Comparison of ENCODE assay signal across 1 cellular context in the genomic region with DNA sequence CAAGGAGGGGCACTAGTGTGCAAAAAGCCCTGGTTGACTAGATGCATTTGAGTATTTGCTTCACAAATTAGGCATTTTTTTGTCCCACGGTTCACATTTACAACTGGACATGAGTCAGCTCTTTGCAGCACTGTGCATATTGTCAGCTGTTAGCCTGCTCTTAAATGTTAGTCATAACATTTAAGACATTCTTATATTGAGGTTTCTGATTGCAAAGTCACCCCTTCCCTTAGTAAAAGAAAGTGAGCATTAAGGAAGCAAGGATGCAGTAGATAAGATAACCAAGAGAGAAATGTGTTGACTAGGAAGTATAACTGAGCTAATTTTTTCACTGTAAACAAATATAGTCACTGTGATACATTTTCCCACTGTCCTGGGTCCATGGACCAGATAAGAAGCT.
TF ChIP-seq lines count a peak whose summit lies in the region.

No MANE protein-coding gene starts in this region.

TF ChIP-seq in GM23338, 12 proteins besides CTCF, POLR2A, EP300 and RAD21:
- TF ChIP-seq, protein P1, sequence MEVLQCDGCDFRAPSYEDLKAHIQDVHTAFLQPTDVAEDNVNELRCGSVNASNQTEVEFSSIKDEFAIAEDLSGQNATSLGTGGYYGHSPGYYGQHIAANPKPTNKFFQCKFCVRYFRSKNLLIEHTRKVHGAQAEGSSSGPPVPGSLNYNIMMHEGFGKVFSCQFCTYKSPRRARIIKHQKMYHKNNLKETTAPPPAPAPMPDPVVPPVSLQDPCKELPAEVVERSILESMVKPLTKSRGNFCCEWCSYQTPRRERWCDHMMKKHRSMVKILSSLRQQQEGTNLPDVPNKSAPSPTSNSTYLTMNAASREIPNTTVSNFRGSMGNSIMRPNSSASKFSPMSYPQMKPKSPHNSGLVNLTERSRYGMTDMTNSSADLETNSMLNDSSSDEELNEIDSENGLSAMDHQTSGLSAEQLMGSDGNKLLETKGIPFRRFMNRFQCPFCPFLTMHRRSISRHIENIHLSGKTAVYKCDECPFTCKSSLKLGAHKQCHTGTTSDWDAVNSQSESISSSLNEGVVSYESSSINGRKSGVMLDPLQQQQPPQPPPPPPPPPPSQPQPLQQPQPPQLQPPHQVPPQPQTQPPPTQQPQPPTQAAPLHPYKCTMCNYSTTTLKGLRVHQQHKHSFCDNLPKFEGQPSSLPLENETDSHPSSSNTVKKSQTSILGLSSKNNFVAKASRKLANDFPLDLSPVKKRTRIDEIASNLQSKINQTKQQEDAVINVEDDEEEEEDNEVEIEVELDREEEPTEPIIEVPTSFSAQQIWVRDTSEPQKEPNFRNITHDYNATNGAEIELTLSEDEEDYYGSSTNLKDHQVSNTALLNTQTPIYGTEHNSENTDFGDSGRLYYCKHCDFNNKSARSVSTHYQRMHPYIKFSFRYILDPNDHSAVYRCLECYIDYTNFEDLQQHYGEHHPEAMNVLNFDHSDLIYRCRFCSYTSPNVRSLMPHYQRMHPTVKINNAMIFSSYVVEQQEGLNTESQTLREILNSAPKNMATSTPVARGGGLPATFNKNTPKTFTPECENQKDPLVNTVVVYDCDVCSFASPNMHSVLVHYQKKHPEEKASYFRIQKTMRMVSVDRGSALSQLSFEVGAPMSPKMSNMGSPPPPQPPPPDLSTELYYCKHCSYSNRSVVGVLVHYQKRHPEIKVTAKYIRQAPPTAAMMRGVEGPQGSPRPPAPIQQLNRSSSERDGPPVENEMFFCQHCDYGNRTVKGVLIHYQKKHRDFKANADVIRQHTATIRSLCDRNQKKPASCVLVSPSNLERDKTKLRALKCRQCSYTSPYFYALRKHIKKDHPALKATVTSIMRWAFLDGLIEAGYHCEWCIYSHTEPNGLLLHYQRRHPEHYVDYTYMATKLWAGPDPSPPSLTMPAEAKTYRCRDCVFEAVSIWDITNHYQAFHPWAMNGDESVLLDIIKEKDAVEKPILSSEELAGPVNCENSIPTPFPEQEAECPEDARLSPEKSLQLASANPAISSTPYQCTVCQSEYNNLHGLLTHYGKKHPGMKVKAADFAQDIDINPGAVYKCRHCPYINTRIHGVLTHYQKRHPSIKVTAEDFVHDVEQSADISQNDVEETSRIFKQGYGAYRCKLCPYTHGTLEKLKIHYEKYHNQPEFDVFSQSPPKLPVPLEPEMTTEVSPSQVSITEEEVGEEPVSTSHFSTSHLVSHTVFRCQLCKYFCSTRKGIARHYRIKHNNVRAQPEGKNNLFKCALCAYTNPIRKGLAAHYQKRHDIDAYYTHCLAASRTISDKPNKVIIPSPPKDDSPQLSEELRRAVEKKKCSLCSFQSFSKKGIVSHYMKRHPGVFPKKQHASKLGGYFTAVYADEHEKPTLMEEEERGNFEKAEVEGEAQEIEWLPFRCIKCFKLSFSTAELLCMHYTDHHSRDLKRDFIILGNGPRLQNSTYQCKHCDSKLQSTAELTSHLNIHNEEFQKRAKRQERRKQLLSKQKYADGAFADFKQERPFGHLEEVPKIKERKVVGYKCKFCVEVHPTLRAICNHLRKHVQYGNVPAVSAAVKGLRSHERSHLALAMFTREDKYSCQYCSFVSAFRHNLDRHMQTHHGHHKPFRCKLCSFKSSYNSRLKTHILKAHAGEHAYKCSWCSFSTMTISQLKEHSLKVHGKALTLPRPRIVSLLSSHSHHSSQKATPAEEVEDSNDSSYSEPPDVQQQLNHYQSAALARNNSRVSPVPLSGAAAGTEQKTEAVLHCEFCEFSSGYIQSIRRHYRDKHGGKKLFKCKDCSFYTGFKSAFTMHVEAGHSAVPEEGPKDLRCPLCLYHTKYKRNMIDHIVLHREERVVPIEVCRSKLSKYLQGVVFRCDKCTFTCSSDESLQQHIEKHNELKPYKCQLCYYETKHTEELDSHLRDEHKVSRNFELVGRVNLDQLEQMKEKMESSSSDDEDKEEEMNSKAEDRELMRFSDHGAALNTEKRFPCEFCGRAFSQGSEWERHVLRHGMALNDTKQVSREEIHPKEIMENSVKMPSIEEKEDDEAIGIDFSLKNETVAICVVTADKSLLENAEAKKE (CRISPR knock-in tag; IDR thresholded peaks at IDR 0.05): no peak
- TF ChIP-seq CREB1 (CRISPR knock-in tag; IDR thresholded peaks at IDR 0.05; ENCODE audit: low read depth) (no peak), NANOG (IDR thresholded peaks at IDR 0.05; ENCODE audit: borderline replicate concordance) (no peak), EZH2 (IDR thresholded peaks at IDR 0.05; ENCODE audit: low read depth, unreplicated experiment) (no peak), ZNF331 (CRISPR knock-in tag; IDR thresholded peaks at IDR 0.05; ENCODE audit: low read depth) (no peak), JUNB (IDR thresholded peaks at IDR 0.05; ENCODE audit: unreplicated experiment) (no peak), POLR2AphosphoS5 (IDR thresholded peaks at IDR 0.05; ENCODE audit: low read depth) (no peak)
- TF ChIP-seq, protein P2, sequence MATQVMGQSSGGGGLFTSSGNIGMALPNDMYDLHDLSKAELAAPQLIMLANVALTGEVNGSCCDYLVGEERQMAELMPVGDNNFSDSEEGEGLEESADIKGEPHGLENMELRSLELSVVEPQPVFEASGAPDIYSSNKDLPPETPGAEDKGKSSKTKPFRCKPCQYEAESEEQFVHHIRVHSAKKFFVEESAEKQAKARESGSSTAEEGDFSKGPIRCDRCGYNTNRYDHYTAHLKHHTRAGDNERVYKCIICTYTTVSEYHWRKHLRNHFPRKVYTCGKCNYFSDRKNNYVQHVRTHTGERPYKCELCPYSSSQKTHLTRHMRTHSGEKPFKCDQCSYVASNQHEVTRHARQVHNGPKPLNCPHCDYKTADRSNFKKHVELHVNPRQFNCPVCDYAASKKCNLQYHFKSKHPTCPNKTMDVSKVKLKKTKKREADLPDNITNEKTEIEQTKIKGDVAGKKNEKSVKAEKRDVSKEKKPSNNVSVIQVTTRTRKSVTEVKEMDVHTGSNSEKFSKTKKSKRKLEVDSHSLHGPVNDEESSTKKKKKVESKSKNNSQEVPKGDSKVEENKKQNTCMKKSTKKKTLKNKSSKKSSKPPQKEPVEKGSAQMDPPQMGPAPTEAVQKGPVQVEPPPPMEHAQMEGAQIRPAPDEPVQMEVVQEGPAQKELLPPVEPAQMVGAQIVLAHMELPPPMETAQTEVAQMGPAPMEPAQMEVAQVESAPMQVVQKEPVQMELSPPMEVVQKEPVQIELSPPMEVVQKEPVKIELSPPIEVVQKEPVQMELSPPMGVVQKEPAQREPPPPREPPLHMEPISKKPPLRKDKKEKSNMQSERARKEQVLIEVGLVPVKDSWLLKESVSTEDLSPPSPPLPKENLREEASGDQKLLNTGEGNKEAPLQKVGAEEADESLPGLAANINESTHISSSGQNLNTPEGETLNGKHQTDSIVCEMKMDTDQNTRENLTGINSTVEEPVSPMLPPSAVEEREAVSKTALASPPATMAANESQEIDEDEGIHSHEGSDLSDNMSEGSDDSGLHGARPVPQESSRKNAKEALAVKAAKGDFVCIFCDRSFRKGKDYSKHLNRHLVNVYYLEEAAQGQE (IDR thresholded peaks at IDR 0.05; ENCODE audit: unreplicated experiment): no peak
